Comparison of ENCODE assay signal across 1 cellular context in the genomic region with DNA sequence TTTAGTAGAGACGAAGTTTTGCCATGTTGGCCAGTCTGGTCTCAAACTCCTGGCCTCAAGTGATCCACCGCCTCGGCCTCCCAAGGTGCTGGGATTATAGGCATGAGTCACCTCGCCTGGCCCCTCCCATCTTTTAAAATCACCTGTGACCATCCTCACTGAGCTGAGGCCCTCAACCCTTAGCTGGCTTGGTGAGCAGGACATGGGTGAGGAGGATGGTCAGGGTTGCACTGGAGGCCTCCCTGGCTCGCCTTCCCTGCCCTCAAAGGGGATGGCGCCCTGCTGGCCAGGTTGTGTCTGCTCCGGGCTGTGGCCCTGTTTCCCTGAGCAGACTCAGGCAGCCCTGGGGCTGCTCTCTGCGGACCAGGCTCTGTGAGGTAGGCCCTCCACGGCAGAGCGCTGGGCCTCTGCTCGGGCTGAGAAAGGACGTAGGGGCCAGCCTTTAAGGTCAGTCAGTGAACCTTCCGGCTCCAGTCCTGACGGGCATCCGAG.
TF ChIP-seq lines count a peak whose summit lies in the region.

No MANE protein-coding gene starts in this region.

TF ChIP-seq in GM23338, 12 proteins besides CTCF, POLR2A, EP300 and RAD21 (continued from another document):
- TF ChIP-seq, protein P1, sequence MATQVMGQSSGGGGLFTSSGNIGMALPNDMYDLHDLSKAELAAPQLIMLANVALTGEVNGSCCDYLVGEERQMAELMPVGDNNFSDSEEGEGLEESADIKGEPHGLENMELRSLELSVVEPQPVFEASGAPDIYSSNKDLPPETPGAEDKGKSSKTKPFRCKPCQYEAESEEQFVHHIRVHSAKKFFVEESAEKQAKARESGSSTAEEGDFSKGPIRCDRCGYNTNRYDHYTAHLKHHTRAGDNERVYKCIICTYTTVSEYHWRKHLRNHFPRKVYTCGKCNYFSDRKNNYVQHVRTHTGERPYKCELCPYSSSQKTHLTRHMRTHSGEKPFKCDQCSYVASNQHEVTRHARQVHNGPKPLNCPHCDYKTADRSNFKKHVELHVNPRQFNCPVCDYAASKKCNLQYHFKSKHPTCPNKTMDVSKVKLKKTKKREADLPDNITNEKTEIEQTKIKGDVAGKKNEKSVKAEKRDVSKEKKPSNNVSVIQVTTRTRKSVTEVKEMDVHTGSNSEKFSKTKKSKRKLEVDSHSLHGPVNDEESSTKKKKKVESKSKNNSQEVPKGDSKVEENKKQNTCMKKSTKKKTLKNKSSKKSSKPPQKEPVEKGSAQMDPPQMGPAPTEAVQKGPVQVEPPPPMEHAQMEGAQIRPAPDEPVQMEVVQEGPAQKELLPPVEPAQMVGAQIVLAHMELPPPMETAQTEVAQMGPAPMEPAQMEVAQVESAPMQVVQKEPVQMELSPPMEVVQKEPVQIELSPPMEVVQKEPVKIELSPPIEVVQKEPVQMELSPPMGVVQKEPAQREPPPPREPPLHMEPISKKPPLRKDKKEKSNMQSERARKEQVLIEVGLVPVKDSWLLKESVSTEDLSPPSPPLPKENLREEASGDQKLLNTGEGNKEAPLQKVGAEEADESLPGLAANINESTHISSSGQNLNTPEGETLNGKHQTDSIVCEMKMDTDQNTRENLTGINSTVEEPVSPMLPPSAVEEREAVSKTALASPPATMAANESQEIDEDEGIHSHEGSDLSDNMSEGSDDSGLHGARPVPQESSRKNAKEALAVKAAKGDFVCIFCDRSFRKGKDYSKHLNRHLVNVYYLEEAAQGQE (IDR thresholded peaks at IDR 0.05; ENCODE audit: unreplicated experiment) = no peak
- TF ChIP-seq EZH2 (IDR thresholded peaks at IDR 0.05; ENCODE audit: low read depth, unreplicated experiment) (no peak), JUNB (IDR thresholded peaks at IDR 0.05; ENCODE audit: unreplicated experiment) (no peak), CREB1 (CRISPR knock-in tag; IDR thresholded peaks at IDR 0.05; ENCODE audit: low read depth) (no peak), NANOG (IDR thresholded peaks at IDR 0.05; ENCODE audit: borderline replicate concordance) (no peak)
- TF ChIP-seq, protein P2, sequence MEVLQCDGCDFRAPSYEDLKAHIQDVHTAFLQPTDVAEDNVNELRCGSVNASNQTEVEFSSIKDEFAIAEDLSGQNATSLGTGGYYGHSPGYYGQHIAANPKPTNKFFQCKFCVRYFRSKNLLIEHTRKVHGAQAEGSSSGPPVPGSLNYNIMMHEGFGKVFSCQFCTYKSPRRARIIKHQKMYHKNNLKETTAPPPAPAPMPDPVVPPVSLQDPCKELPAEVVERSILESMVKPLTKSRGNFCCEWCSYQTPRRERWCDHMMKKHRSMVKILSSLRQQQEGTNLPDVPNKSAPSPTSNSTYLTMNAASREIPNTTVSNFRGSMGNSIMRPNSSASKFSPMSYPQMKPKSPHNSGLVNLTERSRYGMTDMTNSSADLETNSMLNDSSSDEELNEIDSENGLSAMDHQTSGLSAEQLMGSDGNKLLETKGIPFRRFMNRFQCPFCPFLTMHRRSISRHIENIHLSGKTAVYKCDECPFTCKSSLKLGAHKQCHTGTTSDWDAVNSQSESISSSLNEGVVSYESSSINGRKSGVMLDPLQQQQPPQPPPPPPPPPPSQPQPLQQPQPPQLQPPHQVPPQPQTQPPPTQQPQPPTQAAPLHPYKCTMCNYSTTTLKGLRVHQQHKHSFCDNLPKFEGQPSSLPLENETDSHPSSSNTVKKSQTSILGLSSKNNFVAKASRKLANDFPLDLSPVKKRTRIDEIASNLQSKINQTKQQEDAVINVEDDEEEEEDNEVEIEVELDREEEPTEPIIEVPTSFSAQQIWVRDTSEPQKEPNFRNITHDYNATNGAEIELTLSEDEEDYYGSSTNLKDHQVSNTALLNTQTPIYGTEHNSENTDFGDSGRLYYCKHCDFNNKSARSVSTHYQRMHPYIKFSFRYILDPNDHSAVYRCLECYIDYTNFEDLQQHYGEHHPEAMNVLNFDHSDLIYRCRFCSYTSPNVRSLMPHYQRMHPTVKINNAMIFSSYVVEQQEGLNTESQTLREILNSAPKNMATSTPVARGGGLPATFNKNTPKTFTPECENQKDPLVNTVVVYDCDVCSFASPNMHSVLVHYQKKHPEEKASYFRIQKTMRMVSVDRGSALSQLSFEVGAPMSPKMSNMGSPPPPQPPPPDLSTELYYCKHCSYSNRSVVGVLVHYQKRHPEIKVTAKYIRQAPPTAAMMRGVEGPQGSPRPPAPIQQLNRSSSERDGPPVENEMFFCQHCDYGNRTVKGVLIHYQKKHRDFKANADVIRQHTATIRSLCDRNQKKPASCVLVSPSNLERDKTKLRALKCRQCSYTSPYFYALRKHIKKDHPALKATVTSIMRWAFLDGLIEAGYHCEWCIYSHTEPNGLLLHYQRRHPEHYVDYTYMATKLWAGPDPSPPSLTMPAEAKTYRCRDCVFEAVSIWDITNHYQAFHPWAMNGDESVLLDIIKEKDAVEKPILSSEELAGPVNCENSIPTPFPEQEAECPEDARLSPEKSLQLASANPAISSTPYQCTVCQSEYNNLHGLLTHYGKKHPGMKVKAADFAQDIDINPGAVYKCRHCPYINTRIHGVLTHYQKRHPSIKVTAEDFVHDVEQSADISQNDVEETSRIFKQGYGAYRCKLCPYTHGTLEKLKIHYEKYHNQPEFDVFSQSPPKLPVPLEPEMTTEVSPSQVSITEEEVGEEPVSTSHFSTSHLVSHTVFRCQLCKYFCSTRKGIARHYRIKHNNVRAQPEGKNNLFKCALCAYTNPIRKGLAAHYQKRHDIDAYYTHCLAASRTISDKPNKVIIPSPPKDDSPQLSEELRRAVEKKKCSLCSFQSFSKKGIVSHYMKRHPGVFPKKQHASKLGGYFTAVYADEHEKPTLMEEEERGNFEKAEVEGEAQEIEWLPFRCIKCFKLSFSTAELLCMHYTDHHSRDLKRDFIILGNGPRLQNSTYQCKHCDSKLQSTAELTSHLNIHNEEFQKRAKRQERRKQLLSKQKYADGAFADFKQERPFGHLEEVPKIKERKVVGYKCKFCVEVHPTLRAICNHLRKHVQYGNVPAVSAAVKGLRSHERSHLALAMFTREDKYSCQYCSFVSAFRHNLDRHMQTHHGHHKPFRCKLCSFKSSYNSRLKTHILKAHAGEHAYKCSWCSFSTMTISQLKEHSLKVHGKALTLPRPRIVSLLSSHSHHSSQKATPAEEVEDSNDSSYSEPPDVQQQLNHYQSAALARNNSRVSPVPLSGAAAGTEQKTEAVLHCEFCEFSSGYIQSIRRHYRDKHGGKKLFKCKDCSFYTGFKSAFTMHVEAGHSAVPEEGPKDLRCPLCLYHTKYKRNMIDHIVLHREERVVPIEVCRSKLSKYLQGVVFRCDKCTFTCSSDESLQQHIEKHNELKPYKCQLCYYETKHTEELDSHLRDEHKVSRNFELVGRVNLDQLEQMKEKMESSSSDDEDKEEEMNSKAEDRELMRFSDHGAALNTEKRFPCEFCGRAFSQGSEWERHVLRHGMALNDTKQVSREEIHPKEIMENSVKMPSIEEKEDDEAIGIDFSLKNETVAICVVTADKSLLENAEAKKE (CRISPR knock-in tag; IDR thresholded peaks at IDR 0.05) = no peak
- TF ChIP-seq, protein P3, sequence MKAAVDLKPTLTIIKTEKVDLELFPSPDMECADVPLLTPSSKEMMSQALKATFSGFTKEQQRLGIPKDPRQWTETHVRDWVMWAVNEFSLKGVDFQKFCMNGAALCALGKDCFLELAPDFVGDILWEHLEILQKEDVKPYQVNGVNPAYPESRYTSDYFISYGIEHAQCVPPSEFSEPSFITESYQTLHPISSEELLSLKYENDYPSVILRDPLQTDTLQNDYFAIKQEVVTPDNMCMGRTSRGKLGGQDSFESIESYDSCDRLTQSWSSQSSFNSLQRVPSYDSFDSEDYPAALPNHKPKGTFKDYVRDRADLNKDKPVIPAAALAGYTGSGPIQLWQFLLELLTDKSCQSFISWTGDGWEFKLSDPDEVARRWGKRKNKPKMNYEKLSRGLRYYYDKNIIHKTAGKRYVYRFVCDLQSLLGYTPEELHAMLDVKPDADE (IDR thresholded peaks at IDR 0.05) = no peak
